Comparison of ENCODE assay signal across 9 cellular contexts in the genomic region with DNA sequence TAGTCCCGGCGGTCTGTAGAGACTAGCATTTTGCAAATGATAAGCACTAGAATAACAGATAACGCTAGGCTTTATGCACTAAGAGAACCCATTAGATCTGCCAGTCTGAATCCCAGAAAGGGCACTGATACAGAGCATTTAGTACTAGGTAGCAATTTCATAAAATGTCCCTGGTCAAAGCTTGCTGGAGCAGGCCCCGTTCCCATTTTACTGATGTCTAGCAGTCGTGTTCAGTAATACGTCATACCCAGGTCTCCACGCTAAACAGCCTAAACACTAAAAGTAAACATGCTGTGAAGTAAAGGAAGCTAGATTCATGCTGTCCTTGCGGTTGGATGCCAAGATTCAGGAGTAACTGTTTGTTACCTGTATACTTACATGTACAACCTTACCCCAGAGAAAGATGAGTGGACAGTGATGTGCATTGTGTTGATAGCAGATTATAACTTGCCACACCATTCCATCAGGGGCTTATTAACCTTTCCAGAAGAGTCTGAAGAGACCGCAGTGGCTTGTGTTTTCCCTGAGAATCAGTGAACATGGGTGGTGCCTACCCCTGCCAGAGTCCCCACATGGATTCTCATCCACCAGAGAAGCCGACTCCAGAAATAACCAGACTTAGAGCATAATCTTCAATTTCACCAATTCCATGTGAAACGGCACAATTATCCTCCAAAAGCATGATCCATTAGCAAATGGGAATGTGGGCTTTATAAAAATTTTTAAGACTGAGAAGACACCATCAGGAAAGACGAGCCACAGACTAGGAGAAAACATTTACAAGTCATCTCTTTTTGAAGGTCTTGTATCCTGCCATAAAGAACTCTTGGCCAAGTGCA. TPM values are rescaled to one million over a fixed set of nuclear protein-coding genes. Genes with fewer than 3 reads are reported as not detected.
DNase-seq lines count a peak whose midpoint lies in the region; ATAC-seq, FAIRE-seq and TF ChIP-seq lines count a peak whose summit lies in the region.
"Had no signal": no experiment of that assay in that cellular context is flagged by ENCODE, and none has a peak within 500 bp of the region (broad histone marks: within the 10 kb centered on the region; RNA-seq: fewer than 3 reads in every experiment).

No MANE protein-coding gene starts in this region.

- H3K27me3 Mint-ChIP-seq in dendritic cell treated with granulocyte-macrophage colony-stimulating factor and Interleukin-4, amounts not matched to agents 40 ng/mL and 50 ng/mL, for 4 days = no peaks in the 10 kb centered on the region
- peaks cover 0 to 5% (median 0%) of the 10 kb centered on the region in 3 donors for H3K27me3 Mint-ChIP-seq in CD14-positive monocyte (ENCODE audit: low read depth in 3 of 3)

- no peak overlapping the region for H3K4me3 Mint-ChIP-seq in dendritic cell treated with granulocyte-macrophage colony-stimulating factor and Interleukin-4, amounts not matched to agents 40 ng/mL and 50 ng/mL, for 4 days
- H3K4me3 Mint-ChIP-seq in CD14-positive monocyte = no peak overlapping the region

- DNase-seq in stimulated activated CD4-positive, alpha-beta T cell treated with anti-CD3 and anti-CD28 coated beads, Interleukin-15, amount 100 ng/mL, for 24 hours = peak; percentile 52
- no peak for DNase-seq in stimulated activated CD4-positive, alpha-beta T cell treated with anti-CD3 and anti-CD28 coated beads, Interleukin-12 subunit alpha, Interleukin-12 subunit beta, amount 100 ng/mL, for 4 hours
- DNase-seq in RCC 7860 (ENCODE audit: low spot score) = peak; percentile 47
- no peak for DNase-seq in omental fat pad (ENCODE audit: low spot score)
- no peak for DNase-seq in NCI-H69 (lab: John Stamatoyannopoulos, UW)
- DNase-seq in CD14-positive monocyte (ENCODE audit: low spot score) = no peak

- ATAC-seq in omental fat pad (ENCODE audit: low FRiP score) (no peak), GM21423 (IDR thresholded peaks at IDR 0.05; ENCODE audit: unreplicated experiment) (no peak)

- TF ChIP-seq CTCF in omental fat pad (IDR thresholded peaks at IDR 0.05) (no peak), CD14-positive monocyte (IDR thresholded peaks at IDR 0.05) (no peak)

- FAIRE-seq in RCC 7860 (lab: Jason Lieb, UNC) = no peak
- FAIRE-seq: keratinocyte had no signal

- H3K4me1 Mint-ChIP-seq in dendritic cell treated with granulocyte-macrophage colony-stimulating factor and Interleukin-4, amounts not matched to agents 40 ng/mL and 50 ng/mL, for 4 days (ENCODE audit: low read depth) = peaks cover 28% of the 10 kb centered on the region
- peaks cover 32% of the 10 kb centered on the region for H3K4me1 Mint-ChIP-seq in CD14-positive monocyte

- intact Hi-C loops in dendritic cell treated with granulocyte-macrophage colony-stimulating factor and Interleukin-4, amounts not matched to agents 40 ng/mL and 50 ng/mL, for 4 days (cut with micrococcal nuclease) = no loop called here
- intact Hi-C loops in CD14-positive monocyte (cut with micrococcal nuclease) = loop anchor here in 1 of 2 donors (10.0 kb wide), 1 partner anchor 182 kb away; the partner anchor contains the start of gene PRMT1

- H3K27ac Mint-ChIP-seq in dendritic cell treated with granulocyte-macrophage colony-stimulating factor and Interleukin-4, amounts not matched to agents 40 ng/mL and 50 ng/mL, for 4 days = peak overlapping the region; percentile 23
- peak overlapping the region in 2 of 7 donors; percentile 42 to 65 for H3K27ac Mint-ChIP-seq in CD14-positive monocyte

- H3K9me3 Mint-ChIP-seq in dendritic cell treated with granulocyte-macrophage colony-stimulating factor and Interleukin-4, amounts not matched to agents 40 ng/mL and 50 ng/mL, for 4 days = no peaks in the 10 kb centered on the region
- peaks cover 0 to 3% (median 0%) of the 10 kb centered on the region in 7 donors for H3K9me3 Mint-ChIP-seq in CD14-positive monocyte

- H3K36me3 Mint-ChIP-seq in dendritic cell treated with granulocyte-macrophage colony-stimulating factor and Interleukin-4, amounts not matched to agents 40 ng/mL and 50 ng/mL, for 4 days (ENCODE audit: low read depth) = peaks cover 76% of the 10 kb centered on the region
- peaks cover 44 to 45% of the 10 kb centered on the region in 2 donors for H3K36me3 Mint-ChIP-seq in CD14-positive monocyte

RNA-seq across cellular contexts. Expression of gene RPS11, which starts 3.4 kb away (rescaled TPM):
- 1,000 to 10,000 TPM; 3,715 to 4,750 (median 4,286) TPM for total RNA-seq in omental fat pad
- 1,000 to 10,000 TPM; 1,103 to 1,481 TPM for polyA plus RNA-seq in CD14-positive monocyte

RNA-seq across cellular contexts. Expression of gene RPL13A, which starts 5.4 kb away (rescaled TPM):
- 1,000 to 10,000 TPM; 2,551 to 3,862 (median 3,160) TPM for total RNA-seq in omental fat pad
- polyA plus RNA-seq in CD14-positive monocyte = 100 to 1,000 TPM; 655 to 663 TPM

RNA-seq across cellular contexts. Expression of gene FLT3LG, which starts 18.8 kb away (rescaled TPM):
- 10 to 100 TPM in 1 of 4 donors, 1 to 10 TPM in 3; 2.3 to 11.2 (median 2.6) TPM for total RNA-seq in omental fat pad
- 1 to 10 TPM; 5.0 to 6.9 TPM for polyA plus RNA-seq in CD14-positive monocyte

RNA-seq across cellular contexts. Expression of gene FCGRT, which starts 19.7 kb away (rescaled TPM):
- total RNA-seq in omental fat pad = 100 to 1,000 TPM; 314 to 479 (median 337) TPM
- 100 to 1,000 TPM; 720 to 930 TPM for polyA plus RNA-seq in CD14-positive monocyte

RNA-seq across cellular contexts. Expression of gene RCN3, which starts 35.0 kb away (rescaled TPM):
- total RNA-seq in omental fat pad = 10 to 100 TPM; 23.7 to 70.1 (median 26.9) TPM
- not detected for polyA plus RNA-seq in CD14-positive monocyte

Comparison
In these comparisons a context has a peak if more than half of its experiments do, and no peak if none do; other contexts are left out.
1. DNase-seq: peak in stimulated activated CD4-positive, alpha-beta T cell treated with anti-CD3 and anti-CD28 coated beads, Interleukin-15, amount 100 ng/mL, for 24 hours (single experiment) and RCC 7860 (single experiment); none in stimulated activated CD4-positive, alpha-beta T cell treated with anti-CD3 and anti-CD28 coated beads, Interleukin-12 subunit alpha, Interleukin-12 subunit beta, amount 100 ng/mL, for 4 hours (single experiment), omental fat pad (single experiment), NCI-H69 (single experiment) and CD14-positive monocyte (single experiment).